ENCODE assay signal across 18 cellular contexts in the genomic region with DNA sequence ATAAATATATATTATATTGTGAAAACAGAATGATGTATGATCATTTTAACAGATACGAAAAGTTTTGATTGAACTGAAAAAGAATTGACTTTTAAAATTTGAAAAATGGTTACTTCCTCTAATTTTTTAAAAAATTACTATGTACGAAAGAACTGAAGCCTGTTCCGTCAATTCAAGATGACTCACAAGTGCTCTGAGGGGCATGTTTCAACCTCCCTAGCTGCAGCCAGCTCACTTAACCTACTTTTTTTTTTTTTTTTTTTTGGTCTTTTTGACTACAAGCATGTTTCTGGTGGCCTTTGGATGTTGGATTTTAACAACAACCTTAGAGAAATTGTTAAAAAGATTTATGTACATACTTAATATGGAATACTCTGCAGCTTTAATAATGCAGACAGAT.
DNase-seq lines count a peak whose midpoint lies in the region; FAIRE-seq and TF ChIP-seq lines count a peak whose summit lies in the region.
"Had no signal": no experiment of that assay in that cellular context is flagged by ENCODE, and none has a peak within 500 bp of the region (broad histone marks: within the 10 kb centered on the region; RNA-seq: fewer than 3 reads in every experiment).

No MANE protein-coding gene starts in this region.

- H2BK15ac ChIP-seq in mesenchymal stem cell (ENCODE audit: low read depth, poor library complexity, severe bottlenecking) = no peak overlapping the region

- no peaks in the 10 kb centered on the region for H3K27me3 Mint-ChIP-seq in astrocyte (ENCODE audit: low read depth, unreplicated experiment)
- no peaks in the 10 kb centered on the region for H3K27me3 Mint-ChIP-seq in endothelial cell (ENCODE audit: unreplicated experiment)

- H3K79me1 ChIP-seq in mesenchymal stem cell (replicated peaks; ENCODE audit: low read length, poor library complexity, severe bottlenecking) = no peaks in the 10 kb centered on the region

- no peak overlapping the region for H4K91ac ChIP-seq in mesenchymal stem cell (ENCODE audit: low read length)

- TF ChIP-seq CTCF in astrocyte (IDR thresholded peaks at IDR 0.05; ENCODE audit: insufficient read depth, low read depth, low read length) (no peak), endothelial cell (IDR thresholded peaks at IDR 0.05; ENCODE audit: unreplicated experiment) (no peak)

- H3K4me1 ChIP-seq in astrocyte (ENCODE audit: insufficient read depth, low read length) (no peaks in the 10 kb centered on the region), mesenchymal stem cell (ENCODE audit: control insufficient read depth, insufficient read depth, low read depth, low read length) (no peaks in the 10 kb centered on the region)

- H3K14ac ChIP-seq in mesenchymal stem cell (ENCODE audit: low read length in 2 of 2) = no peak overlapping the region

- no peak overlapping the region for H3K4me3 Mint-ChIP-seq in astrocyte (ENCODE audit: unreplicated experiment)
- no peak overlapping the region for H3K4me3 Mint-ChIP-seq in endothelial cell (ENCODE audit: unreplicated experiment)

- H3K79me2 ChIP-seq in astrocyte (ENCODE audit: insufficient read depth, low read length) = no peaks in the 10 kb centered on the region

- no peak overlapping the region for H3K18ac ChIP-seq in mesenchymal stem cell (ENCODE audit: low read depth in 1 of 2, low read length in 2 of 2)

- WGBS in mesenchymal stem cell = no CpG with 5 or more reads among the region's 3 CpGs

- H2AK5ac ChIP-seq in mesenchymal stem cell (ENCODE audit: low read length, severe bottlenecking) = no peak overlapping the region

- H3K9me3 ChIP-seq in astrocyte (ENCODE audit: insufficient read depth, low read depth, low read length) (no peaks in the 10 kb centered on the region), mesenchymal stem cell (ENCODE audit: control insufficient read depth, low read length) (no peaks in the 10 kb centered on the region)

- H2BK120ac ChIP-seq in mesenchymal stem cell (ENCODE audit: low read depth, low read length) = no peak overlapping the region

- H4K20me1 ChIP-seq in astrocyte (ENCODE audit: insufficient read depth, low read length) = no peaks in the 10 kb centered on the region

- H3K36me3 ChIP-seq in astrocyte (ENCODE audit: insufficient read depth, low read length) = no peaks in the 10 kb centered on the region
- H3K36me3 ChIP-seq in mesenchymal stem cell (ENCODE audit: control insufficient read depth in 1 of 2, insufficient read depth in 2 of 2, low read depth in 1 of 2, low read length in 2 of 2) = no peaks in the 10 kb centered on the region

- H3K4me3 ChIP-seq in astrocyte (ENCODE audit: insufficient read depth, low read depth, low read length) = no peak overlapping the region
- H3K4me3 ChIP-seq in mesenchymal stem cell (ENCODE audit: insufficient read depth in 1 of 2, low read depth in 1 of 2, low read length in 2 of 2) = no peak overlapping the region

- H3K27me3 ChIP-seq in astrocyte (ENCODE audit: insufficient read depth, low read length) = no peaks in the 10 kb centered on the region
- no peaks in the 10 kb centered on the region for H3K27me3 ChIP-seq in mesenchymal stem cell (ENCODE audit: control insufficient read depth in 1 of 2, insufficient read depth in 1 of 2, low read length in 2 of 2)

- H3K9ac ChIP-seq in astrocyte (ENCODE audit: low read length) (no peak overlapping the region), mesenchymal stem cell (ENCODE audit: low read length) (no peak overlapping the region)

- no peak overlapping the region for H3K4ac ChIP-seq in mesenchymal stem cell (ENCODE audit: low read depth in 1 of 2, low read length in 2 of 2)

- no peaks in the 10 kb centered on the region for H3K36me3 Mint-ChIP-seq in astrocyte (ENCODE audit: low read depth, unreplicated experiment)
- H3K36me3 Mint-ChIP-seq in endothelial cell (ENCODE audit: low read depth, unreplicated experiment) = no peaks in the 10 kb centered on the region

- H3K9me3 Mint-ChIP-seq in astrocyte (ENCODE audit: unreplicated experiment) (no peaks in the 10 kb centered on the region), endothelial cell (ENCODE audit: unreplicated experiment) (no peaks in the 10 kb centered on the region)

- no peak overlapping the region for H2BK12ac ChIP-seq in mesenchymal stem cell (ENCODE audit: low read length in 2 of 2)

- no peak overlapping the region for H3K23ac ChIP-seq in mesenchymal stem cell (ENCODE audit: low read length in 2 of 2)

- H3K27ac ChIP-seq in astrocyte (ENCODE audit: low read depth, low read length) (no peak overlapping the region), mesenchymal stem cell (ENCODE audit: low read length, poor library complexity, severe bottlenecking) (no peak overlapping the region)
- H3K27ac ChIP-seq: C4-2B had no signal

- no peaks in the 10 kb centered on the region for H3K4me1 Mint-ChIP-seq in astrocyte (ENCODE audit: low read depth, unreplicated experiment)
- no peaks in the 10 kb centered on the region for H3K4me1 Mint-ChIP-seq in endothelial cell (ENCODE audit: unreplicated experiment)

- no peak for FAIRE-seq in astrocyte (lab: Jason Lieb, UNC)

- no peak overlapping the region for H2BK5ac ChIP-seq in mesenchymal stem cell (ENCODE audit: low read depth, low read length, poor library complexity, severe bottlenecking)

- peak; percentile 23 for DNase-seq in HT1080 (ENCODE audit: low read depth)
- peak; percentile 30 for DNase-seq in NOMO-1 treated with dmso at 0.1 percent for 144 hours (lab: John Stamatoyannopoulos, UW; ENCODE audit: unreplicated experiment)
- peak; percentile 9 for DNase-seq in astrocyte (ENCODE audit: low read depth)
- peak; percentile 28 for DNase-seq in mesenchymal stem cell
- DNase-seq in effector CD8-positive, alpha-beta T cell (lab: John Stamatoyannopoulos, UW) = no peak
- no peak for DNase-seq in activated gamma-delta T cell (lab: John Stamatoyannopoulos, UW)
- no peak for DNase-seq in endothelial cell (ENCODE audit: low spot score)
- DNase-seq: DND-41; GOT3; KBM-7; NCI-H1105 treated with DMSO at 0.1 percent for 48 hours; NCI-H187 treated with DMSO at 0.1 percent for 48 hours; NCI-H2171; NCI-H446; NCI-H69; NK-92 treated with Interleukin-12 subunit alpha and Interleukin-12 subunit beta, amount 100 ng/mL, for 24 hours; Right ventricle myocardium superior had no signal

- H3K4me2 ChIP-seq in astrocyte (ENCODE audit: low read length) = no peak overlapping the region
- no peak overlapping the region for H3K4me2 ChIP-seq in mesenchymal stem cell (ENCODE audit: low read length, poor library complexity, severe bottlenecking)

- H3K27ac Mint-ChIP-seq in astrocyte (ENCODE audit: unreplicated experiment) (no peak overlapping the region), endothelial cell (ENCODE audit: unreplicated experiment) (no peak overlapping the region)

- H4K8ac ChIP-seq in mesenchymal stem cell (ENCODE audit: low read length) = no peak overlapping the region

- H2AFZ ChIP-seq in astrocyte (ENCODE audit: low read depth, low read length) = no peak overlapping the region
- H2AFZ ChIP-seq in mesenchymal stem cell (ENCODE audit: low read depth, low read length) = no peak overlapping the region

Comparison
In these comparisons a context has a peak if more than half of its experiments do, and no peak if none do; other contexts are left out.
1. DNase-seq: peak in HT1080 (single experiment), NOMO-1 treated with dmso at 0.1 percent for 144 hours (single experiment), astrocyte (single experiment) and mesenchymal stem cell (single experiment); none in effector CD8-positive, alpha-beta T cell (single experiment), activated gamma-delta T cell (single experiment) and endothelial cell (single experiment).